In the genomic region with DNA sequence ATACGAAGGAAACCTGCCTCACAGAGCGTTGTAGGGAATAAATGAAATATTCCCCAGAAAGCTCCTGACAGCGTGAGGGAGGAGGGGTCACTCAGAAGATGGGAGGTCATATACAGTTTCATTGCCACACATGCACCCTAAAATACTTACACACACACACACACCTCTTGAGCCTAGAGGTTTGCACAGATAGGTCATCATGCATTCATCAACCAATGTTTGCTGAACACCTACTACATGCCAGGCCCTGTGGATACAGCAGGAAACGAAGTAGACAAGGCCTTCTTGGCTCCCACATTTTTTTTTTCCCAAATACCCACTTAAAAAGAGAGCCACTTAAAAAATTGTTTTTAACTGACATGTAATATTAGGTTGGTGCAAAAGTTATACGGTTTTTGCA, we compare ENCODE assay signal across 12 cellular contexts. TPM values are rescaled to one million over a fixed set of nuclear protein-coding genes. Genes with fewer than 3 reads are reported as not detected.
DNase-seq lines count a peak whose midpoint lies in the region; ATAC-seq and TF ChIP-seq lines count a peak whose summit lies in the region.
"Had no signal": no experiment of that assay in that cellular context is flagged by ENCODE, and none has a peak within 500 bp of the region (broad histone marks: within the 10 kb centered on the region; RNA-seq: fewer than 3 reads in every experiment).

No MANE protein-coding gene starts in this region.

- peaks cover 23% of the 10 kb centered on the region for H3K4me1 Mint-ChIP-seq in activated CD8-positive, alpha-beta T cell treated with anti-CD3 and anti-CD28 coated beads, Interleukin-2, amount 10 ng/mL, durations not matched to agents 7 days and 5 days (ENCODE audit: low read depth)

- no peaks in the 10 kb centered on the region for H3K9me3 ChIP-seq in left ventricle myocardium inferior (replicated peaks)
- no peaks in the 10 kb centered on the region for H3K9me3 ChIP-seq in right cardiac atrium (ENCODE audit: control insufficient read depth, low read length)
- H3K9me3 ChIP-seq in A673 (ENCODE audit: low read depth, low read length, poor library complexity, severe bottlenecking) = no peaks in the 10 kb centered on the region
- H3K9me3 ChIP-seq in prostate gland = no peaks in the 10 kb centered on the region

- BruUV-seq in A673 (replicated peaks; lab: Mats Ljungman, UMichigan) = no TSS peak

- H3K27me3 ChIP-seq in left ventricle myocardium inferior (ENCODE audit: low read depth) (peaks cover 18% of the 10 kb centered on the region), right cardiac atrium (ENCODE audit: control insufficient read depth, insufficient read depth) (no peaks in the 10 kb centered on the region), layer of hippocampus (ENCODE audit: control insufficient read depth, insufficient read depth, low read length) (no peaks in the 10 kb centered on the region), A673 (replicated peaks; ENCODE audit: insufficient read depth, low read depth, low read length, poor library complexity) (no peaks in the 10 kb centered on the region), prostate gland (replicated peaks; ENCODE audit: insufficient read depth) (no peaks in the 10 kb centered on the region)

- peaks cover 14% of the 10 kb centered on the region for H3K4me1 ChIP-seq in left ventricle myocardium inferior
- H3K4me1 ChIP-seq in right cardiac atrium (ENCODE audit: control insufficient read depth, insufficient read depth, low read length) = no peaks in the 10 kb centered on the region
- H3K4me1 ChIP-seq in A673 (ENCODE audit: insufficient read depth, low read length, poor library complexity, severe bottlenecking) = no peaks in the 10 kb centered on the region
- H3K4me1 ChIP-seq in prostate gland (replicated peaks) = no peaks in the 10 kb centered on the region
- H3K4me1 ChIP-seq: BE2C had no signal

- intact Hi-C loops in left ventricle myocardium inferior (cut with micrococcal nuclease) (no loop called here), right cardiac atrium (cut with DNase I) (no loop called here), Right ventricle myocardium superior (cut with DNase I) (no loop called here), A673 (cut with micrococcal nuclease; ENCODE audit: unreplicated experiment) (no loop called here), prostate gland (cut with DNase I) (no loop called here)

- no peak for ATAC-seq in right cardiac atrium
- no peak for ATAC-seq in activated CD8-positive, alpha-beta T cell treated with anti-CD3 and anti-CD28 coated beads, Interleukin-2, amount 10 ng/mL, durations not matched to agents 7 days and 5 days
- ATAC-seq in Right ventricle myocardium superior (ENCODE audit: poor library complexity) = no peak

- DNase-seq in left ventricle myocardium inferior (no peak), right cardiac atrium (no peak), GM13977 (ENCODE audit: low spot score) (no peak), Right ventricle myocardium superior (no peak), A673 (ENCODE audit: low spot score) (no peak), prostate gland (ENCODE audit: low spot score) (no peak)
- DNase-seq in activated CD8-positive, alpha-beta T cell treated with anti-CD3 and anti-CD28 coated beads, Interleukin-2, amount 10 ng/mL, durations not matched to agents 7 days and 5 days = no peak
- DNase-seq: BE2C; foreskin melanocyte; Kasumi-1; NK-92 treated with Interleukin-12 subunit alpha and Interleukin-12 subunit beta, amount 100 ng/mL, for 24 hours had no signal

- H3K36me3 Mint-ChIP-seq in activated CD8-positive, alpha-beta T cell treated with anti-CD3 and anti-CD28 coated beads, Interleukin-2, amount 10 ng/mL, durations not matched to agents 7 days and 5 days (ENCODE audit: low read depth) = no peaks in the 10 kb centered on the region

- peaks cover 36% of the 10 kb centered on the region for H3K27me3 Mint-ChIP-seq in activated CD8-positive, alpha-beta T cell treated with anti-CD3 and anti-CD28 coated beads, Interleukin-2, amount 10 ng/mL, durations not matched to agents 7 days and 5 days (ENCODE audit: low read depth)

- TF ChIP-seq POLR2A in prostate gland (IDR thresholded peaks at IDR 0.05) = no peak

- in situ Hi-C loops in GM13977 (cut with MboI; ENCODE audit: low pct_unique_long_range_greater_than_20kb, low sequenced_read_pairs, unreplicated experiment) = loop anchor here (25.0 kb wide), 1 partner anchor 198 kb away; the partner anchor contains the start of gene CPNE2

- TF ChIP-seq CTCF in left ventricle myocardium inferior (IDR thresholded peaks at IDR 0.05; ENCODE audit: borderline replicate concordance) (no peak), GM13977 (IDR thresholded peaks at IDR 0.05; ENCODE audit: extremely low read depth, insufficient read depth, missing control alignments) (no peak), A673 (conservative IDR thresholded peaks at IDR 0.05; ENCODE audit: low read depth, low read length) (no peak), prostate gland (IDR thresholded peaks at IDR 0.05) (no peak)

- WGBS in right cardiac atrium = 76% methylated on average over 5 of the region's 5 CpGs
- 81% methylated on average over 5 of the region's 5 CpGs for WGBS in prostate gland

- POLR2A ChIA-PET in activated CD8-positive, alpha-beta T cell treated with anti-CD3 and anti-CD28 coated beads, Interleukin-2, amount 10 ng/mL, durations not matched to agents 7 days and 5 days (lab: Charles Lee) = no interaction called here
- POLR2A ChIA-PET in A673 (lab: Charles Lee; ENCODE audit: low non-redundant PET) = no interaction called here

- no peak overlapping the region for H3K27ac ChIP-seq in left ventricle myocardium inferior (replicated peaks)
- no peak overlapping the region for H3K27ac ChIP-seq in right cardiac atrium (ENCODE audit: low read length)
- peak overlapping the region; percentile 96 for H3K27ac ChIP-seq in layer of hippocampus (ENCODE audit: low read depth, low read length)
- H3K27ac ChIP-seq in A673 (ENCODE audit: low read depth, low read length, poor library complexity, severe bottlenecking) = no peak overlapping the region
- H3K27ac ChIP-seq in prostate gland = no peak overlapping the region

- CTCF ChIA-PET in activated CD8-positive, alpha-beta T cell treated with anti-CD3 and anti-CD28 coated beads, Interleukin-2, amount 10 ng/mL, durations not matched to agents 7 days and 5 days (lab: Charles Lee) = no interaction called here
- CTCF ChIA-PET in A673 (lab: Charles Lee) = interaction anchor here (0.6 kb wide), 1 partner anchor 142 kb away, joined by 4 read pairs; no protein-coding TSS in a partner anchor

- peak overlapping the region; percentile 12 for H3K4me3 Mint-ChIP-seq in activated CD8-positive, alpha-beta T cell treated with anti-CD3 and anti-CD28 coated beads, Interleukin-2, amount 10 ng/mL, durations not matched to agents 7 days and 5 days

- no peaks in the 10 kb centered on the region for H3K36me3 ChIP-seq in left ventricle myocardium inferior
- no peaks in the 10 kb centered on the region for H3K36me3 ChIP-seq in A673 (ENCODE audit: insufficient read depth, low read length, poor library complexity, severe bottlenecking)
- no peaks in the 10 kb centered on the region for H3K36me3 ChIP-seq in prostate gland
- H3K36me3 ChIP-seq: BE2C had no signal

- no peaks in the 10 kb centered on the region for H3K9me3 Mint-ChIP-seq in activated CD8-positive, alpha-beta T cell treated with anti-CD3 and anti-CD28 coated beads, Interleukin-2, amount 10 ng/mL, durations not matched to agents 7 days and 5 days (ENCODE audit: insufficient read depth)

- H3K4me3 ChIP-seq in left ventricle myocardium inferior (peak overlapping the region; percentile 75), right cardiac atrium (ENCODE audit: low read length) (no peak overlapping the region), A673 (ENCODE audit: low read depth, low read length, poor library complexity, severe bottlenecking) (no peak overlapping the region), prostate gland (no peak overlapping the region)

- no peak overlapping the region for H3K27ac Mint-ChIP-seq in activated CD8-positive, alpha-beta T cell treated with anti-CD3 and anti-CD28 coated beads, Interleukin-2, amount 10 ng/mL, durations not matched to agents 7 days and 5 days

RNA-seq across cellular contexts. Expression of gene PLLP, which starts 0.9 kb away (rescaled TPM):
- 5.2 TPM for total RNA-seq in left ventricle myocardium inferior
- 10 to 100 TPM in 3 of 4 donors, 1 to 10 TPM in 1; 6.3 to 13.8 (median 11.0) TPM for total RNA-seq in right cardiac atrium
- 11.8 TPM for polyA plus RNA-seq in right cardiac atrium
- total RNA-seq in activated CD8-positive, alpha-beta T cell treated with anti-CD3 and anti-CD28 coated beads, Interleukin-2, amount 10 ng/mL, durations not matched to agents 7 days and 5 days = under 1 TPM; 0.18 to 0.37 TPM
- total RNA-seq in Right ventricle myocardium superior = 3.2 TPM
- total RNA-seq in A673 (2021) = 1.1 and 1.5 TPM in 2 replicates
- 10 to 100 TPM; 28.6 to 52.5 TPM for total RNA-seq in prostate gland

RNA-seq across cellular contexts. Expression of gene ARL2BP, which starts 40.3 kb away (rescaled TPM):
- total RNA-seq in left ventricle myocardium inferior (57.8 TPM), right cardiac atrium (10 to 100 TPM; 44.8 to 58.4 (median 52.0) TPM), Right ventricle myocardium superior (58.2 TPM), A673 (2021) (33.1 and 35.1 TPM in 2 replicates), prostate gland (10 to 100 TPM; 62.3 to 81.4 TPM)
- 51.6 TPM for polyA plus RNA-seq in right cardiac atrium
- total RNA-seq in activated CD8-positive, alpha-beta T cell treated with anti-CD3 and anti-CD28 coated beads, Interleukin-2, amount 10 ng/mL, durations not matched to agents 7 days and 5 days = 10 to 100 TPM; 33.3 to 36.9 TPM
